In genomic region chr2:54459037-54459441, GRCh38 we compare ENCODE assay signal across 10 cellular contexts. TPM values are rescaled to one million over a fixed set of nuclear protein-coding genes. Genes with fewer than 3 reads are reported as not detected.
DNase-seq lines count a peak whose midpoint lies in the region; ATAC-seq, FAIRE-seq and TF ChIP-seq lines count a peak whose summit lies in the region.
"Had no signal": no experiment of that assay in that cellular context is flagged by ENCODE, and none has a peak within 500 bp of the region (broad histone marks: within the 10 kb centered on the region; RNA-seq: fewer than 3 reads in every experiment).

No MANE protein-coding gene starts in this region.

- H3K9me3 Mint-ChIP-seq in neural crest cell, result no peaks in the 10 kb centered on the region
- H3K9me3 Mint-ChIP-seq: T-helper 1 cell treated with Interleukin-12 subunit alpha and Interleukin-12 subunit beta and Interleukin-4 antibody, amounts not matched to agents 30 μg/mL and 1 μg/mL, for 36 hours had no signal

- H3K27ac Mint-ChIP-seq in neural crest cell (ENCODE audit: unreplicated experiment), result no peak overlapping the region
- H3K27ac Mint-ChIP-seq: T-helper 1 cell treated with Interleukin-12 subunit alpha and Interleukin-12 subunit beta and Interleukin-4 antibody, amounts not matched to agents 30 μg/mL and 1 μg/mL, for 36 hours had no signal

- FAIRE-seq in D721Med (lab: Jason Lieb, UNC), result no peak

- no peak for ATAC-seq in GM21717 (IDR thresholded peaks at IDR 0.05; ENCODE audit: unreplicated experiment)

- DNase-seq in Ammon's horn (ENCODE audit: low spot score) (peak; percentile 27), M059J (ENCODE audit: low read depth) (peak; percentile 46), cerebellar cortex (ENCODE audit: low spot score) (peak; percentile 45), neural crest cell (ENCODE audit: low read depth, low spot score) (no peak), NCI-H1436 (lab: John Stamatoyannopoulos, UW) (no peak), GM19240 (ENCODE audit: insufficient read length, low spot score) (no peak), D721Med (ENCODE audit: insufficient read length, low spot score) (no peak)
- DNase-seq: Karpas-422 had no signal

- H3K4me3 Mint-ChIP-seq in neural crest cell, result peak overlapping the region; percentile 97
- H3K4me3 Mint-ChIP-seq: T-helper 1 cell treated with Interleukin-12 subunit alpha and Interleukin-12 subunit beta and Interleukin-4 antibody, amounts not matched to agents 30 μg/mL and 1 μg/mL, for 36 hours had no signal

- H3K4me1 Mint-ChIP-seq in neural crest cell, result peaks cover 51% of the 10 kb centered on the region

- TF ChIP-seq CTCF in neural crest cell (conservative IDR thresholded peaks at IDR 0.05) (no peak), D721Med (IDR thresholded peaks at IDR 0.05; ENCODE audit: insufficient read depth, missing control alignments) (no peak)

- H3K27me3 Mint-ChIP-seq in neural crest cell (ENCODE audit: low read depth), result peaks cover 3% of the 10 kb centered on the region

- no peaks in the 10 kb centered on the region for H3K36me3 Mint-ChIP-seq in neural crest cell (ENCODE audit: low read depth)

RNA-seq across cellular contexts. Expression of gene SPTBN1, which starts 2.9 kb away (rescaled TPM):
- total RNA-seq in M059J (2014; rRNA removed; shearing (Covaris generic)), result 46.5 and 88.8 TPM in 2 replicates
- 217 and 227 TPM in 2 replicates for total RNA-seq in neural crest cell

Comparison
In these comparisons a context has a peak if more than half of its experiments do, and no peak if none do; other contexts are left out.
1. DNase-seq: peak in Ammon's horn (single experiment), M059J (single experiment) and cerebellar cortex (single experiment); none in neural crest cell (single experiment), NCI-H1436 (single experiment), GM19240 (single experiment) and D721Med (single experiment).